ENCODE assay signal across 10 cellular contexts in genomic region chr6:98747960-98748359, GRCh38.
"Had no signal": no experiment of that assay in that cellular context is flagged by ENCODE, and none has a peak within 500 bp of the region (broad histone marks: within the 10 kb centered on the region; RNA-seq: fewer than 3 reads in every experiment).

No MANE protein-coding gene starts in this region.

- H3K9me3 ChIP-seq: esophagus muscularis mucosa, ovary, transverse colon had no signal

- DNase-seq: activated CD4-positive, CD25-positive, alpha-beta regulatory T cell treated with anti-CD3 and anti-CD28 coated beads, Interleukin-2, amount 50 U/mL, for 72 hours; activated naive CD8-positive, alpha-beta T cell treated with anti-CD3 and anti-CD28 coated beads for 36 hours; cortex of kidney; effector CD4-positive, alpha-beta T cell; kidney glomerular epithelial cell; ovary; stimulated activated CD4-positive, alpha-beta T cell treated with anti-CD3 and anti-CD28 coated beads, Interleukin-4, amount 100 ng/mL, for 1 hour; stimulated activated naive CD4-positive, alpha-beta T cell; transverse colon had no signal

- H3K27me3 ChIP-seq: esophagus muscularis mucosa, ovary, transverse colon had no signal

- H3K4me1 ChIP-seq: esophagus muscularis mucosa, transverse colon had no signal

- H3K4me3 ChIP-seq: esophagus muscularis mucosa, ovary, transverse colon had no signal

- H3K36me3 ChIP-seq: esophagus muscularis mucosa, ovary, transverse colon had no signal

- H3K27ac ChIP-seq: esophagus muscularis mucosa, ovary, transverse colon had no signal
